ENCODE assay signal across 22 cellular contexts in the genomic region with DNA sequence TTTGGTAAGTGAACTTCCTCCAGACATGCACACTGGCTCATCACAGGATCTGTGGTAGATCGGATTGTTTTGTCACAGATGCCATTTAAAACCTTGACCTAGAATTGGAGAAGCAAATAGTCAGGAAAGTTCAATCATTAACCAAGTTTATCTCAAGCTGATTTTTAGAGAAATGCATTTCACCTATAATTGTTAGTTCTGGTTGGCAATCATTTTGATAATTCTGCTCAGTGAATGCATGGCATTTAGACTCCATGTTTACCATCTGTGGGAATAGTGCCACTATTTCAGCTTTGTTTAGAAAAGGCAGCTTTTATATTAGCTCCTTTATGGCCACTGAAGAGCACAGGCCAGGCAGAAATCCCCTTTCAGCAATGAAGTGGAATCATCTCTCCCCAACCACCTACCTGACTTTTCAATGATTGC.
DNase-seq lines count a peak whose midpoint lies in the region; ATAC-seq, FAIRE-seq and TF ChIP-seq lines count a peak whose summit lies in the region.
"Had no signal": no experiment of that assay in that cellular context is flagged by ENCODE, and none has a peak within 500 bp of the region (broad histone marks: within the 10 kb centered on the region; RNA-seq: fewer than 3 reads in every experiment).

No MANE protein-coding gene starts in this region.

- DNase-seq in pons (ENCODE audit: low spot score): peak; percentile 83
- no peak for DNase-seq in transverse colon
- no peak for DNase-seq in activated CD4-positive, alpha-beta T cell treated with anti-CD3 and anti-CD28 coated beads for 1 hour
- DNase-seq in T-helper 1 cell: no peak
- DNase-seq: activated CD4-positive, alpha-beta memory T cell treated with anti-CD3 and anti-CD28 coated beads for 36 hours; DMS79 treated with DMSO at 0.1 percent for 48 hours; erythroblast; H7; heart right ventricle; NCI-H1092 treated with DMSO at 0.1 percent for 48 hours; NCI-H2029 treated with DMSO at 0.1 percent for 48 hours; NCI-H446; Right ventricle myocardium superior; stimulated activated CD4-positive, alpha-beta T cell treated with anti-CD3 and anti-CD28 coated beads, Interleukin-1b, Interleukin-23, amount 100 ng/mL, for 48 hours; substantia nigra had no signal

- peak; percentile 99 for FAIRE-seq in islet of Langerhans (lab: Jason Lieb, UNC)

- WGBS in transverse colon (ENCODE audit: low coverage in 1 of 2), 2 donors: 43 to 51% methylated on average over 1 of the region's 1 CpG

- intact Hi-C loops in transverse colon (cut with DNase I; ENCODE audit: low total_unique reads): no loop called here

- H3K27ac ChIP-seq in VCaP (peak overlapping the region; percentile 78), transverse colon (no peak overlapping the region)
- H3K27ac ChIP-seq: BLaER1, heart right ventricle, neural progenitor cell, skin epidermis had no signal

- TF ChIP-seq EP300 in transverse colon (IDR thresholded peaks at IDR 0.05; ENCODE audit: low read depth): no peak

- H3K9me3 ChIP-seq in transverse colon: no peaks in the 10 kb centered on the region

- ATAC-seq in GM19463 (IDR thresholded peaks at IDR 0.05; ENCODE audit: unreplicated experiment) (peak; percentile 43), GM21717 (IDR thresholded peaks at IDR 0.05; ENCODE audit: unreplicated experiment) (no peak)
- ATAC-seq: heart right ventricle had no signal

- no peaks in the 10 kb centered on the region for H3K27me3 ChIP-seq in transverse colon
- H3K27me3 ChIP-seq: BLaER1, heart right ventricle, neural progenitor cell had no signal

- in situ Hi-C loops in transverse colon (cut with MboI; ENCODE audit: low pct_ligation_motif_present in 1 of 4, low pct_unique_long_range_greater_than_20kb in 1 of 4, low sequenced_read_pairs in 3 of 4): no loop called here

- H3K4me1 ChIP-seq in transverse colon: peaks cover 0 to 16% (median 2%) of the 10 kb centered on the region in 4 donors
- H3K4me1 ChIP-seq: BLaER1 had no signal

- H3K4me3 ChIP-seq in transverse colon: no peak overlapping the region
- H3K4me3 ChIP-seq: BLaER1, heart right ventricle, neural progenitor cell, skin epidermis had no signal

- TF ChIP-seq POLR2A in transverse colon (IDR thresholded peaks at IDR 0.05): no peak

- TF ChIP-seq CTCF in VCaP (conservative IDR thresholded peaks at IDR 0.05) (no peak), transverse colon (IDR thresholded peaks at IDR 0.05) (no peak)

- peaks cover 0 to 5% (median 0%) of the 10 kb centered on the region in 4 donors for H3K36me3 ChIP-seq in transverse colon
